ENCODE assay signal across 13 cellular contexts in the genomic region with DNA sequence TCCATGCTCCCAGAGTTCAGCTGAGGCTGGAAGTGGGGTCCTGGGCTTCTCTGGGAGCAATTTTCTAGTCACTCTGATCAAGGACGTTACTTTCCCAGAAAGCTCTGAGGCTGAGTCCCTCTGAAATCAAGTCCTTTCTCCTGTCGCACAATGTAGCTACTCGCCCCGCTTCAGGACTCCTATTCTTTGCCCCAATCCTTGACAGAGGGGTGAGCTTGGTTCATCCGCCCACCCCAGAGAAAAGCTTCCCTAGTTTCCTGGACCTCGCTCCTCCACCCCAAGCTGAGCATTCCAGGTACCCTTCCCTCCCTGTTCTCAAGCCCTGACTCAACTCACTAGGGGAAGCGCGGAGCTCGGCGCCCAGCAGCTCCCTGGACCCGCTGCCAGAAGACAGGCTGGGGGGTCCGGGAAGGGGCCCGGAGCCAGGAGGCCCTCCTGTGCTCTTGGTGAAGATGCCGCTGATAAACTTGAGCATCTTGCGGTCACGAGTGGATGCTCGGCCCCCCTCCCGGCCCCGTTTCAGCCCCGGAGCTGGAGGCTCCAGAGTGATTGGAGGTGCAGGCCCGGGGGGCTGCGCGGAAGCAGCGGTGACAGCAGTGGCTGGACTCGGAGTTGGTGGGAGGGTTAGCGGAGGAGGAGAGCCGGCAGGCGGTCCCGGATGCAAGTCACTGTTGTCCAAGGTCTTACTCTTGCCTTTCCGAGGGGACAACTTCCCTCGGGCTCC. TPM values are rescaled to one million over a fixed set of nuclear protein-coding genes. Genes with fewer than 3 reads are reported as not detected.
DNase-seq lines count a peak whose midpoint lies in the region; ATAC-seq and TF ChIP-seq lines count a peak whose summit lies in the region.
"Had no signal": no experiment of that assay in that cellular context is flagged by ENCODE, and none has a peak within 500 bp of the region (broad histone marks: within the 10 kb centered on the region; RNA-seq: fewer than 3 reads in every experiment).

No MANE protein-coding gene starts in this region.

- H3K4me1 ChIP-seq in heart left ventricle (peaks cover 5 to 57% (median 31%) of the 10 kb centered on the region in 12 donors), mesendoderm (ENCODE audit: control insufficient read depth, low read depth, low read length) (peaks cover 2% of the 10 kb centered on the region)

- ATAC-seq in heart left ventricle: no peak
- no peak for ATAC-seq in Right ventricle myocardium inferior
- ATAC-seq in activated CD4-positive, CD25-positive, alpha-beta regulatory T cell treated with anti-CD3 and anti-CD28 coated beads, Interleukin-2, amount 50 U/mL, for 24 hours: no peak
- no peak for ATAC-seq in GM21576 (IDR thresholded peaks at IDR 0.05; ENCODE audit: unreplicated experiment)

- H3K4me2 ChIP-seq in mesendoderm (ENCODE audit: low read length): peak overlapping the region; percentile 18

- H3K36me3 ChIP-seq in heart left ventricle: peaks cover 0 to 29% (median 0%) of the 10 kb centered on the region in 9 donors
- no peaks in the 10 kb centered on the region for H3K36me3 ChIP-seq in mesendoderm (ENCODE audit: control insufficient read depth, insufficient read depth, low read length)

- no peak overlapping the region for H3K4ac ChIP-seq in mesendoderm (ENCODE audit: low read depth, low read length)

- no peaks in the 10 kb centered on the region for H3K79me1 ChIP-seq in mesendoderm (ENCODE audit: low read length)

- no peak overlapping the region for H2AK5ac ChIP-seq in mesendoderm (ENCODE audit: low read length)

- 7 to 26% (median 13%) methylated on average over 23 to 31 of the region's 31 CpGs for WGBS in heart left ventricle, 4 donors
- WGBS in mesendoderm (ENCODE audit: extremely low coverage, insufficient coverage, low lambda C conversion rate): no CpG with 5 or more reads among the region's 31 CpGs

- H2BK120ac ChIP-seq in mesendoderm (ENCODE audit: low read depth, low read length): no peak overlapping the region

- TF ChIP-seq CTCF in heart left ventricle (IDR thresholded peaks at IDR 0.05): no peak
- no peak for TF ChIP-seq CTCF in type B pancreatic cell (conservative IDR thresholded peaks at IDR 0.05)

- DNase-seq in heart left ventricle: peak in 1 of 5 donors; percentile 18
- DNase-seq in Right ventricle myocardium inferior (ENCODE audit: missing footprints): no peak
- no peak for DNase-seq in mesendoderm
- DNase-seq in type B pancreatic cell (ENCODE audit: extremely low spot score, unreplicated experiment): no peak
- no peak for DNase-seq in GDM1 (lab: John Stamatoyannopoulos, UW)
- DNase-seq: activated CD4-positive, CD25-positive, alpha-beta regulatory T cell treated with anti-CD3 and anti-CD28 coated beads, Interleukin-2, amount 50 U/mL, for 72 hours; activated naive CD4-positive, alpha-beta T cell; AML-193; kidney glomerular epithelial cell; NCI-H1436 treated with DMSO at 0.1 percent for 48 hours had no signal

- H3K27ac ChIP-seq in heart left ventricle (peak overlapping the region in 8 of 12 donors; percentile 14 to 77 (median 62)), angular gyrus (ENCODE audit: low read depth, low read length) (peak overlapping the region; percentile 49), mesendoderm (ENCODE audit: low read depth, low read length) (no peak overlapping the region)

- peak overlapping the region; percentile 34 for H3K56ac ChIP-seq in mesendoderm (ENCODE audit: low read length)

- H3K9ac ChIP-seq in mesendoderm (ENCODE audit: low read length): no peak overlapping the region

- no peaks in the 10 kb centered on the region for H3K9me3 Mint-ChIP-seq in type B pancreatic cell

- no peak overlapping the region for H4K8ac ChIP-seq in mesendoderm (ENCODE audit: low read depth, low read length)

- intact Hi-C loops in heart left ventricle (cut with DNase I) (loop anchor here in 3 of 10 donors (10.0 kb wide), 2 partner anchors 102 to 152 kb away; a partner anchor contains a TSS), Right ventricle myocardium inferior (cut with DNase I) (no loop called here)

- peaks cover 4% of the 10 kb centered on the region for H3K36me3 Mint-ChIP-seq in type B pancreatic cell

- peaks cover 15% of the 10 kb centered on the region for H3K4me1 Mint-ChIP-seq in type B pancreatic cell (ENCODE audit: unreplicated experiment)

- peak overlapping the region; percentile 23 for H3K27ac Mint-ChIP-seq in type B pancreatic cell

- peak overlapping the region; percentile 34 to 58 (median 51) for H3K4me3 ChIP-seq in heart left ventricle
- H3K4me3 ChIP-seq in mesendoderm (ENCODE audit: low read length): no peak overlapping the region

- no peak overlapping the region for H4K5ac ChIP-seq in mesendoderm (ENCODE audit: low read length)

- H3K27me3 Mint-ChIP-seq in type B pancreatic cell: peaks cover 83% of the 10 kb centered on the region

- no peak for TF ChIP-seq POLR2A in heart left ventricle (IDR thresholded peaks at IDR 0.05)

- no peak overlapping the region for H2BK5ac ChIP-seq in mesendoderm (ENCODE audit: low read length)

- H3K4me3 Mint-ChIP-seq in type B pancreatic cell: peak overlapping the region; percentile 75

- peaks cover 25 to 78% (median 39%) of the 10 kb centered on the region in 9 donors for H3K27me3 ChIP-seq in heart left ventricle
- H3K27me3 ChIP-seq in mesendoderm (ENCODE audit: insufficient read depth, low read length, poor library complexity): peaks cover 65% of the 10 kb centered on the region

- no peaks in the 10 kb centered on the region for H3K79me2 ChIP-seq in mesendoderm (ENCODE audit: control insufficient read depth, insufficient read depth, low read length)

- no peak overlapping the region for H3K18ac ChIP-seq in mesendoderm (ENCODE audit: low read length)

- H3K9me3 ChIP-seq in heart left ventricle: no peaks in the 10 kb centered on the region

- peak overlapping the region; percentile 66 for H3K23ac ChIP-seq in mesendoderm (ENCODE audit: low read length)

- no peak overlapping the region for H2BK15ac ChIP-seq in mesendoderm (replicated peaks; ENCODE audit: low read depth)

RNA-seq across cellular contexts. Expression of a gene that starts 1.6 kb away (rescaled TPM):
- total RNA-seq in heart left ventricle: 10 to 100 TPM in 2 of 9 donors, 1 to 10 TPM in 7; 4.2 to 12.0 (median 5.5) TPM
- polyA plus RNA-seq in heart left ventricle: 1 to 10 TPM; 3.9 to 8.6 TPM
- total RNA-seq in Right ventricle myocardium inferior: 7.8 TPM
- 0.60 TPM for polyA plus RNA-seq in mesendoderm (2013, experiment 1 of 2)
- polyA plus RNA-seq in mesendoderm (2013, experiment 2 of 2): 0.39 TPM
- 0.33 and 4.1 TPM in 2 replicates for total RNA-seq in type B pancreatic cell (ENCODE audit: low replicate concordance)

RNA-seq across cellular contexts. Expression of a gene that starts 7.9 kb away (rescaled TPM):
- 10 to 100 TPM; 27.2 to 59.3 (median 31.4) TPM for total RNA-seq in heart left ventricle
- 10 to 100 TPM; 31.1 to 41.2 TPM for polyA plus RNA-seq in heart left ventricle
- total RNA-seq in Right ventricle myocardium inferior: 27.9 TPM
- 5.8 TPM for polyA plus RNA-seq in mesendoderm (2013, experiment 1 of 2)
- 6.5 TPM for polyA plus RNA-seq in mesendoderm (2013, experiment 2 of 2)
- 34.8 and 40.8 TPM in 2 replicates for total RNA-seq in type B pancreatic cell (ENCODE audit: low replicate concordance)

RNA-seq across cellular contexts. Expression of a gene that starts 15.2 kb away (rescaled TPM):
- 10 to 100 TPM; 38.1 to 62.1 (median 50.2) TPM for total RNA-seq in heart left ventricle
- 10 to 100 TPM; 23.4 to 81.9 TPM for polyA plus RNA-seq in heart left ventricle
- total RNA-seq in Right ventricle myocardium inferior: 42.3 TPM
- polyA plus RNA-seq in mesendoderm (2013, experiment 1 of 2): 159 TPM
- 158 TPM for polyA plus RNA-seq in mesendoderm (2013, experiment 2 of 2)
- 124 and 193 TPM in 2 replicates for total RNA-seq in type B pancreatic cell (ENCODE audit: low replicate concordance)

RNA-seq across cellular contexts. Expression of a gene that starts 18.0 kb away (rescaled TPM):
- total RNA-seq in heart left ventricle: 10 to 100 TPM; 11.3 to 18.9 (median 13.3) TPM
- 10 to 100 TPM; 13.6 to 15.8 TPM for polyA plus RNA-seq in heart left ventricle
- 14.5 TPM for total RNA-seq in Right ventricle myocardium inferior
- 1.1 TPM for polyA plus RNA-seq in mesendoderm (2013, experiment 1 of 2)
- polyA plus RNA-seq in mesendoderm (2013, experiment 2 of 2): 1.2 TPM
- 15.0 and 20.1 TPM in 2 replicates for total RNA-seq in type B pancreatic cell (ENCODE audit: low replicate concordance)

RNA-seq across cellular contexts. Expression of a gene that starts 30.0 kb away (rescaled TPM):
- total RNA-seq in heart left ventricle (under 1 TPM in 5 of 9 donors, not detected in 4; 0.16 to 0.77 (median 0.19) TPM), Right ventricle myocardium inferior (0.49 TPM), type B pancreatic cell (ENCODE audit: low replicate concordance) (1.4 and 2.2 TPM in 2 replicates)
- under 1 TPM; 0.11 to 0.19 TPM for polyA plus RNA-seq in heart left ventricle
- 1.3 TPM for polyA plus RNA-seq in mesendoderm (2013, experiment 1 of 2)
- polyA plus RNA-seq in mesendoderm (2013, experiment 2 of 2): 1.2 TPM
